Comparison of ENCODE assay signal across 15 cellular contexts in the genomic region with DNA sequence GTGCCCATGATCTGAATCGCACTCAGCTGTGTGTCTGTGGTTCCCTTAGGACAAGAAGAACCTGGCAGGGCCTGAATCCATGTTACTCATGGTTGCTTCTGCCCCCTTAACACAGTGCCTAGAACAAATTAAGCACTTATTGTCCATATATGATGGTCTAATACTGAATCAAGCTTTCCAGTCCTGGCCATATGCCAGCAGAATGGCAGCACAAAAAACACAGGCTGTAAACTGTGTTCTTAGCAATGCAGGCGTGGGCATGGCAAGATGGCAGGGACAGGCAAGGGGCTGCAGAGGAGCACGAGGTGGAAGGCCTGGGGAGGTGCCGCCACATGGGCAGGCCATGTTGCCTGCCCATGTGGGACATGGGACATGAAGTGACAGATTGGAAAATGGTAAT.
"Had no signal": no experiment of that assay in that cellular context is flagged by ENCODE, and none has a peak within 500 bp of the region (broad histone marks: within the 10 kb centered on the region; RNA-seq: fewer than 3 reads in every experiment).

No MANE protein-coding gene starts in this region.

- H3K9me3 Mint-ChIP-seq: activated naive CD4-positive, alpha-beta T cell treated with anti-CD3 and anti-CD28 coated beads for 36 hours; naive B cell; T-helper 2 cell treated with Interferon-gamma antibody and Interleukin-4, amounts not matched to agents 5 μg/mL and 100 μg/mL, for 36 hours had no signal

- H3K27ac Mint-ChIP-seq: activated naive CD4-positive, alpha-beta T cell treated with anti-CD3 and anti-CD28 coated beads for 36 hours; T-helper 2 cell treated with Interferon-gamma antibody and Interleukin-4, amounts not matched to agents 5 μg/mL and 100 μg/mL, for 36 hours had no signal

- H3K4me1 ChIP-seq: pancreas had no signal

- H3K4me3 Mint-ChIP-seq: activated naive CD4-positive, alpha-beta T cell treated with anti-CD3 and anti-CD28 coated beads for 36 hours; naive B cell; T-helper 2 cell treated with Interferon-gamma antibody and Interleukin-4, amounts not matched to agents 5 μg/mL and 100 μg/mL, for 36 hours had no signal

- FAIRE-seq: pancreas had no signal

- H3K27me3 ChIP-seq: ascending aorta, gastroesophageal sphincter, pancreas, upper lobe of right lung had no signal

- H3K27ac ChIP-seq: ascending aorta, gastroesophageal sphincter, pancreas, upper lobe of right lung had no signal

- DNase-seq: activated naive CD4-positive, alpha-beta T cell treated with anti-CD3 and anti-CD28 coated beads for 36 hours; activated T-cell treated with anti-CD3 and anti-CD28 coated beads for 4 hours; left colon; naive B cell; stimulated activated CD4-positive, alpha-beta T cell treated with anti-CD3 and anti-CD28 coated beads, Interleukin-4, amount 100 ng/mL, for 24 hours; stimulated activated naive CD4-positive, alpha-beta T cell treated with Interleukin-2 at 50 U/mL for 16 hours; substantia nigra had no signal

- H3K4me3 ChIP-seq: ascending aorta, gastroesophageal sphincter, lung, pancreas, skin epidermis, upper lobe of right lung had no signal

- H3K9me3 ChIP-seq: ascending aorta, gastroesophageal sphincter, pancreas, upper lobe of right lung had no signal

- ATAC-seq: activated CD4-positive, CD25-positive, alpha-beta regulatory T cell treated with anti-CD3 and anti-CD28 coated beads, Interleukin-2, amount 50 U/mL, for 24 hours; gastroesophageal sphincter; left colon; upper lobe of right lung had no signal

- H3K27me3 Mint-ChIP-seq: naive B cell had no signal
